8 cellular contexts compared by ENCODE assay signal in the genomic region with DNA sequence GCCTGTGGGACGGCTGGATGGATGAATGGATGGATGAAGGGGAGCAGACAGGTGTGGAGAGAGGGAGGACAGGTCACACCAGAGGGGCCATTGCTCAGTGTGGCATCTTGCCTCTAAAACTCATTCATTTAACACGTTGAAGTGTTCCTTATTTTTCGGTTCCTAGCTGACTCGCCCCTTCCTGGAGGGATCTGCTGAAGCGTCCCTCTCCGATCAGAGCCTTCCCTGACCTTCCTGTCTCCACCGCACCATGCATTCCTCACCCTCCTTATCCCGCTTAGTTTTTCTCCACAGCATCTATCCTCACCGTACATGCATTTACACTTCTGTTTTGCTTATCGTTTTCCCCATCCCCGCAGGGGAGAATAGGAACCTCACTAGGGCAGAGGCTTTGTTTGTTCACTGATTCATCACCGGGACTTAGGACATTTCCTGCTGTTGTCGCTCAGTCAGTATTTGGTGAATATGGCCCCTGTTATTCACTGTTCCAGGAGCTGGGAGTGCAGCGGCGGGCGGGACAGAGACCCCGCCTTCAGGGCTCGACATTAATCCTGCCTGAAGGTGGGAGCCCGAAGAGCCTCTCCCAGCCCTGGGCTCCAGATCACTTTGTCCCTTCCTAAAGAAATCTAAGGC. TPM values are rescaled to one million over a fixed set of nuclear protein-coding genes. Genes with fewer than 3 reads are reported as not detected.
DNase-seq lines count a peak whose midpoint lies in the region; ATAC-seq, FAIRE-seq and TF ChIP-seq lines count a peak whose summit lies in the region.

No MANE protein-coding gene starts in this region.

- no peaks in the 10 kb centered on the region for H3K36me3 ChIP-seq in breast epithelium
- no peaks in the 10 kb centered on the region for H3K36me3 ChIP-seq in lung (ENCODE audit: control insufficient read depth in 2 of 2, insufficient read depth in 2 of 2, low read length in 2 of 2)

- H3K27ac ChIP-seq in breast epithelium: peak overlapping the region; percentile 89 to 96
- H3K27ac ChIP-seq in lung (ENCODE audit: low read depth in 1 of 2, low read length in 1 of 2): peak overlapping the region; percentile 84 to 99

- H3K9me3 ChIP-seq in breast epithelium (no peaks in the 10 kb centered on the region), lung (ENCODE audit: control insufficient read depth in 2 of 2, insufficient read depth in 1 of 2, low read length in 1 of 2) (no peaks in the 10 kb centered on the region)

- DNase-seq in GM12865 (ENCODE audit: low read depth): no peak
- DNase-seq in HFF-Myc (ENCODE audit: extremely low read depth, low read depth): no peak
- peak; percentile 33 for DNase-seq in NCI-H2081 treated with DMSO at 0.1 percent for 48 hours (lab: John Stamatoyannopoulos, UW)
- DNase-seq in breast epithelium (ENCODE audit: low spot score in 2 of 2): no peak
- DNase-seq in lung (ENCODE audit: low spot score): peak; percentile 39
- DNase-seq in ureter (ENCODE audit: low spot score): peak; percentile 59
- no peak for DNase-seq in urothelium cell line (ENCODE audit: low spot score)
- DNase-seq in NCI-H748 (lab: John Stamatoyannopoulos, UW; ENCODE audit: unreplicated experiment): no peak

- H3K4me3 ChIP-seq in GM12865 (ENCODE audit: low read depth, low read length): peak overlapping the region; percentile 29
- H3K4me3 ChIP-seq in HFF-Myc (replicated peaks; ENCODE audit: low read depth, low read length): peak overlapping the region; percentile 71
- peak overlapping the region; percentile 56 to 71 (median 68) for H3K4me3 ChIP-seq in breast epithelium
- H3K4me3 ChIP-seq in lung: peak overlapping the region; percentile 20

- intact Hi-C loops in breast epithelium (cut with DNase I; ENCODE audit: low total_unique reads): loop anchor here (5.0 to 10.0 kb wide), 2 partner anchors 220 to 318 kb away; no protein-coding TSS in a partner anchor

- TF ChIP-seq CTCF in GM12865 (IDR thresholded peaks at IDR 0.05; ENCODE audit: insufficient read depth, low read depth, low read length, missing control alignments): no peak
- TF ChIP-seq CTCF in HFF-Myc (IDR thresholded peaks at IDR 0.05; ENCODE audit: low read depth, low read length, missing control alignments): no peak
- no peak for TF ChIP-seq CTCF in breast epithelium (IDR thresholded peaks at IDR 0.05)
- no peak for TF ChIP-seq CTCF in lung (IDR thresholded peaks at IDR 0.05; ENCODE audit: control extremely low read depth, extremely low read depth)

- H3K27me3 ChIP-seq in breast epithelium (no peaks in the 10 kb centered on the region), lung (ENCODE audit: control insufficient read depth, insufficient read depth) (no peaks in the 10 kb centered on the region)

- no peak for FAIRE-seq in urothelium cell line (lab: Jason Lieb, UNC)

- H3K4me1 ChIP-seq in breast epithelium: no peaks in the 10 kb centered on the region
- H3K4me1 ChIP-seq in lung (ENCODE audit: control insufficient read depth in 2 of 2, insufficient read depth in 2 of 2, low read length in 2 of 2): peaks cover 0 to 3% of the 10 kb centered on the region in 2 donors

- WGBS in lung, 2 donors: 7 to 9% methylated on average over 19 of the region's 19 CpGs

- peak; percentile 35 for ATAC-seq in lung (ENCODE audit: insufficient read depth, low FRiP score)

- TF ChIP-seq POLR2A in breast epithelium (IDR thresholded peaks at IDR 0.05): no peak

RNA-seq across cellular contexts. Expression of a gene that starts 32.0 kb away (rescaled TPM):
- total RNA-seq in breast epithelium (under 1 TPM in 1 of 3 donors, not detected in 2; 0.33 TPM), lung (under 1 TPM in 1 of 2 donors, not detected in 1; 0.14 TPM), ureter (not detected)
- polyA plus RNA-seq in lung: not detected

RNA-seq across cellular contexts. Expression of a gene that starts 32.0 kb away (rescaled TPM):
- total RNA-seq in breast epithelium (under 1 TPM in 1 of 3 donors, not detected in 2; 0.33 TPM), lung (not detected), ureter (not detected)
- polyA plus RNA-seq in lung: not detected

Comparison
In these comparisons a context has a peak if more than half of its experiments do, and no peak if none do; other contexts are left out.
1. DNase-seq: peak in NCI-H2081 treated with DMSO at 0.1 percent for 48 hours (single experiment), lung (single experiment) and ureter (single experiment); none in GM12865 (single experiment), HFF-Myc (single experiment), breast epithelium (0 of 2), urothelium cell line (single experiment) and NCI-H748 (single experiment).
2. H3K4me3 ChIP-seq: peak in every context shown above with its lines; median percentile 71 in HFF-Myc; 68 in breast epithelium; 29 in GM12865; 20 in lung.